In genomic region chr9:79617395-79617794, GRCh38 we compare ENCODE assay signal across 13 cellular contexts. TPM values are rescaled to one million over a fixed set of nuclear protein-coding genes. Genes with fewer than 3 reads are reported as not detected.
DNase-seq lines count a peak whose midpoint lies in the region; ATAC-seq, FAIRE-seq and TF ChIP-seq lines count a peak whose summit lies in the region.
"Had no signal": no experiment of that assay in that cellular context is flagged by ENCODE, and none has a peak within 500 bp of the region (broad histone marks: within the 10 kb centered on the region; RNA-seq: fewer than 3 reads in every experiment).

No MANE protein-coding gene starts in this region.

- no peak for TF ChIP-seq EP300 in HepG2 (IDR thresholded peaks at IDR 0.05; ENCODE audit: low read depth in 2 of 2, low read length in 2 of 2)
- no peak for TF ChIP-seq EP300 in HepG2 (CRISPR knock-in tag; IDR thresholded peaks at IDR 0.05; ENCODE audit: borderline replicate concordance)

- no peak overlapping the region for H3K4me3 ChIP-seq in right lobe of liver
- H3K4me3 ChIP-seq in HepG2 (replicated peaks in 1 of 3; ENCODE audit: insufficient read depth in 1 of 3, low read depth in 2 of 3, low read length in 3 of 3) = no peak overlapping the region
- H3K4me3 ChIP-seq in fibroblast of mammary gland (ENCODE audit: control insufficient read depth, low read depth, low read length) = no peak overlapping the region
- H3K4me3 ChIP-seq in neural progenitor cell = no peak overlapping the region
- H3K4me3 ChIP-seq: skin epidermis had no signal

- H3K27ac Mint-ChIP-seq in neural progenitor cell = no peak overlapping the region
- H3K27ac Mint-ChIP-seq in effector memory CD8-positive, alpha-beta T cell = peak overlapping the region in 1 of 2 donors; percentile 56
- H3K27ac Mint-ChIP-seq: activated naive CD8-positive, alpha-beta T cell treated with anti-CD3 and anti-CD28 coated beads, Interleukin-2, amount 10 ng/mL, durations not matched to agents 7 days and 5 days had no signal

- H3K27me3 ChIP-seq in right lobe of liver (no peaks in the 10 kb centered on the region), HepG2 (ENCODE audit: control insufficient read depth in 1 of 2, insufficient read depth in 2 of 2, low read length in 2 of 2) (no peaks in the 10 kb centered on the region), neural progenitor cell (no peaks in the 10 kb centered on the region)

- peaks cover 66% of the 10 kb centered on the region for H3K36me3 Mint-ChIP-seq in neural progenitor cell
- H3K36me3 Mint-ChIP-seq in effector memory CD8-positive, alpha-beta T cell (ENCODE audit: insufficient read depth) = peaks cover 4% of the 10 kb centered on the region

- H4K20me1 ChIP-seq in HepG2 (ENCODE audit: insufficient read depth, low read length) = no peaks in the 10 kb centered on the region
- H4K20me1 ChIP-seq in neural progenitor cell (ENCODE audit: low read depth) = peaks cover 100% of the 10 kb centered on the region

- H2AFZ ChIP-seq in HepG2 (ENCODE audit: low read length) (no peak overlapping the region), neural progenitor cell (replicated peaks) (no peak overlapping the region)

- H3K4me1 Mint-ChIP-seq in neural progenitor cell = peaks cover 64% of the 10 kb centered on the region
- H3K4me1 Mint-ChIP-seq in effector memory CD8-positive, alpha-beta T cell (ENCODE audit: low read depth in 2 of 2) = peaks cover 28 to 47% of the 10 kb centered on the region in 2 donors

- H3K27ac ChIP-seq in right lobe of liver = no peak overlapping the region
- no peak overlapping the region for H3K27ac ChIP-seq in HepG2 (ENCODE audit: extremely low read length, insufficient read depth, low read length)
- H3K27ac ChIP-seq in neural progenitor cell = peak overlapping the region; percentile 11
- H3K27ac ChIP-seq: skin epidermis had no signal

- TF ChIP-seq CTCF in right lobe of liver (IDR thresholded peaks at IDR 0.05) (no peak), HepG2 (CRISPR knock-in tag; IDR thresholded peaks at IDR 0.05) (no peak), fibroblast of mammary gland (conservative IDR thresholded peaks at IDR 0.05; ENCODE audit: control insufficient read depth, insufficient read depth, low read depth, low read length) (no peak), neural progenitor cell (IDR thresholded peaks at IDR 0.05) (no peak), GM10248 (IDR thresholded peaks at IDR 0.05; ENCODE audit: control extremely low read depth, extremely low read depth, low read depth, missing control alignments) (no peak)

- H3K36me3 ChIP-seq in right lobe of liver (no peaks in the 10 kb centered on the region), HepG2 (replicated peaks in 1 of 2; ENCODE audit: control insufficient read depth in 1 of 2, insufficient read depth in 2 of 2, low read length in 2 of 2) (no peaks in the 10 kb centered on the region), neural progenitor cell (peaks cover 7% of the 10 kb centered on the region)

- 60% methylated on average over 4 of the region's 4 CpGs for WGBS in right lobe of liver (ENCODE audit: insufficient coverage, low coverage, low lambda C conversion rate, missing lambda C conversion rate)
- 49% methylated on average over 4 of the region's 4 CpGs for WGBS in HepG2 (ENCODE audit: low lambda C conversion rate)

- no peaks in the 10 kb centered on the region for H3K9me3 ChIP-seq in right lobe of liver
- peaks cover 23% of the 10 kb centered on the region; the same call in 1 of the 2 replicates for H3K9me3 ChIP-seq in HepG2 (ENCODE audit: low read length)
- no peaks in the 10 kb centered on the region for H3K9me3 ChIP-seq in neural progenitor cell (ENCODE audit: low read depth)

- peak in 1 of 3 donors; percentile 48 for DNase-seq in right lobe of liver
- DNase-seq in HepG2 (ENCODE audit: low spot score) = no peak
- peak; percentile 76 for DNase-seq in fibroblast of mammary gland (ENCODE audit: low read depth)
- DNase-seq in neural progenitor cell (ENCODE audit: low spot score) = no peak
- no peak for DNase-seq in glomerular visceral epithelial cell (ENCODE audit: extremely low spot score)
- no peak for DNase-seq in effector memory CD8-positive, alpha-beta T cell
- no peak for DNase-seq in GM10248 (ENCODE audit: extremely low spot score)
- DNase-seq: activated naive CD8-positive, alpha-beta T cell treated with anti-CD3 and anti-CD28 coated beads, Interleukin-2, amount 10 ng/mL, durations not matched to agents 7 days and 5 days; NCI-H1092 treated with DMSO at 0.1 percent for 48 hours; NCI-H446 treated with DMSO at 0.1 percent for 48 hours; OCI-M1 had no signal

- POLR2A ChIA-PET in HepG2 (lab: Yijun Ruan, JAX) = no interaction called here
- POLR2A ChIA-PET in GM10248 (lab: Yijun Ruan, JAX) = interaction anchor here (0.7 kb wide), 1 partner anchor 38 kb away, joined by 5 read pairs; no protein-coding TSS in a partner anchor

- peaks cover 2% of the 10 kb centered on the region for H3K9me3 Mint-ChIP-seq in neural progenitor cell
- no peaks in the 10 kb centered on the region for H3K9me3 Mint-ChIP-seq in effector memory CD8-positive, alpha-beta T cell
- H3K9me3 Mint-ChIP-seq: activated naive CD8-positive, alpha-beta T cell treated with anti-CD3 and anti-CD28 coated beads, Interleukin-2, amount 10 ng/mL, durations not matched to agents 7 days and 5 days had no signal

- ATAC-seq in right lobe of liver (peak; percentile 38 to 56 (median 54)), HepG2 (no peak), esophagus mucosa (no peak)
- ATAC-seq in effector memory CD8-positive, alpha-beta T cell (replicated peaks) = no peak

- in situ Hi-C loops in HepG2 (cut with HindIII; ENCODE audit: extremely low pct_ligation_motif_present, low pct_unique_long_range_greater_than_20kb) = no loop called here

- TF ChIP-seq POLR2A in right lobe of liver (IDR thresholded peaks at IDR 0.05) (no peak), HepG2 (IDR thresholded peaks at IDR 0.05; ENCODE audit: insufficient read depth in 1 of 2, low read depth in 2 of 2, low read length in 2 of 2) (no peak)

- no TSS peak for BruUV-seq in HepG2 (replicated peaks; lab: Mats Ljungman, UMichigan)

- intact Hi-C loops in right lobe of liver (cut with DNase I) (no loop called here), HepG2 (cut with micrococcal nuclease; ENCODE audit: unreplicated experiment) (no loop called here)

- TF ChIP-seq RAD21 in HepG2 (CRISPR knock-in tag; IDR thresholded peaks at IDR 0.05) = no peak

- no peak for FAIRE-seq in HepG2 (lab: Jason Lieb, UNC)

- H3F3A ChIP-seq in neural progenitor cell (ENCODE audit: low read depth) = peaks cover 15% of the 10 kb centered on the region

- H3K4me2 ChIP-seq in HepG2 (ENCODE audit: low read depth, low read length) = no peak overlapping the region
- no peak overlapping the region for H3K4me2 ChIP-seq in neural progenitor cell

- H3K27me3 Mint-ChIP-seq in neural progenitor cell (ENCODE audit: insufficient read depth, low read depth) = no peaks in the 10 kb centered on the region
- no peaks in the 10 kb centered on the region for H3K27me3 Mint-ChIP-seq in effector memory CD8-positive, alpha-beta T cell
- H3K27me3 Mint-ChIP-seq: activated naive CD8-positive, alpha-beta T cell treated with anti-CD3 and anti-CD28 coated beads, Interleukin-2, amount 10 ng/mL, durations not matched to agents 7 days and 5 days had no signal

- H3K9ac ChIP-seq in HepG2 (ENCODE audit: insufficient read depth, low read depth, low read length) (no peak overlapping the region), neural progenitor cell (no peak overlapping the region)

- no peak overlapping the region for H3K4me3 Mint-ChIP-seq in neural progenitor cell
- H3K4me3 Mint-ChIP-seq in effector memory CD8-positive, alpha-beta T cell = no peak overlapping the region
- H3K4me3 Mint-ChIP-seq: activated naive CD8-positive, alpha-beta T cell treated with anti-CD3 and anti-CD28 coated beads, Interleukin-2, amount 10 ng/mL, durations not matched to agents 7 days and 5 days had no signal

- CTCF ChIA-PET in HepG2 (lab: Yijun Ruan, JAX; ENCODE audit: low intra/inter-chr PET ratio, low total read pairs) (no interaction called here), GM10248 (lab: Yijun Ruan, JAX) (interaction anchor here (1.1 to 1.3 kb wide), 2 partner anchors 16 to 30 kb away, joined by 3 read pairs; no protein-coding TSS in a partner anchor)

- H3K79me2 ChIP-seq in HepG2 (ENCODE audit: insufficient read depth, low read length) (no peaks in the 10 kb centered on the region), neural progenitor cell (ENCODE audit: low read depth) (peaks cover 100% of the 10 kb centered on the region)

- H3K4me1 ChIP-seq in right lobe of liver (no peaks in the 10 kb centered on the region), HepG2 (ENCODE audit: insufficient read depth, low read length) (no peaks in the 10 kb centered on the region), neural progenitor cell (peaks cover 90% of the 10 kb centered on the region)

TF ChIP-seq in HepG2, 621 proteins besides CTCF, POLR2A, EP300 and RAD21:
- TF ChIP-seq GABPA (IDR thresholded peaks at IDR 0.05; ENCODE audit: low read depth, low read length) = no peak
- TF ChIP-seq GABPA (CRISPR knock-in tag; IDR thresholded peaks at IDR 0.05; ENCODE audit: low read depth) = no peak
- TF ChIP-seq ZNF44 (CRISPR knock-in tag; IDR thresholded peaks at IDR 0.05) = no peak
TF ChIP-seq in HepG2: peak in this region for 0.

RNA-seq across cellular contexts. Expression of gene TLE4, which starts 45.6 kb away (rescaled TPM):
- total RNA-seq in right lobe of liver (1 to 10 TPM; 2.9 to 8.3 (median 5.7) TPM), HepG2 (2016; rRNA removed; fragmentation: Illumina TruSeq; extraction: Trizol) (0.94 and 2.0 TPM in 2 replicates), neural progenitor cell (ENCODE audit: low replicate concordance) (236 and 265 TPM in 2 replicates), esophagus mucosa (30.4 TPM)
- total RNA-seq in HepG2 (2016; cell fraction: cytosol; rRNA removed; fragmentation: Illumina TruSeq; extraction: Trizol; ENCODE audit: low read depth) = 0.71 and 1.3 TPM in 2 replicates
- 1.0 and 1.9 TPM in 2 replicates for total RNA-seq in HepG2 (2016; cell fraction: insoluble cytoplasmic fraction; rRNA removed; fragmentation: Illumina TruSeq; extraction: Trizol)
- total RNA-seq in HepG2 (2016; cell fraction: membrane; rRNA removed; fragmentation: Illumina TruSeq; extraction: Trizol) = 0.96 and 1.1 TPM in 2 replicates
- total RNA-seq in HepG2 (2016; cell fraction: nucleus; rRNA removed; fragmentation: Illumina TruSeq; extraction: Trizol) = 3.1 and 5.0 TPM in 2 replicates
- 2.3 and 2.9 TPM in 2 replicates for polyA plus RNA-seq in HepG2 (2011; rRNA removed)
- 1.8 and 2.0 TPM in 2 replicates for polyA plus RNA-seq in HepG2 (2011; cell fraction: cytosol; rRNA removed)
- polyA plus RNA-seq in HepG2 (2011; cell fraction: nucleus; rRNA removed) = 3.7 and 4.2 TPM in 2 replicates
- polyA plus RNA-seq in HepG2 (2012) = 0.58 and 1.0 TPM in 2 replicates
- polyA plus RNA-seq in HepG2 (2016; cell fraction: cytosol; fragmentation: Illumina TruSeq; extraction: Trizol; ENCODE audit: low read depth) = 0.06 and 0.07 TPM in 2 replicates
- polyA plus RNA-seq in HepG2 (2016; cell fraction: insoluble cytoplasmic fraction; fragmentation: Illumina TruSeq; extraction: Trizol; ENCODE audit: low read depth) = 0.97 and 1.4 TPM in 2 replicates
- 0.12 and 0.19 TPM in 2 replicates for polyA plus RNA-seq in HepG2 (2016; cell fraction: membrane; fragmentation: Illumina TruSeq; extraction: Trizol; ENCODE audit: low read depth)
- 1.5 and 2.1 TPM in 2 replicates for polyA plus RNA-seq in HepG2 (2016; cell fraction: nucleus; fragmentation: Illumina TruSeq; extraction: Trizol; ENCODE audit: insufficient read depth, low read depth)
- 3.7 and 8.5 TPM in 2 replicates for polyA minus RNA-seq in HepG2 (2011; rRNA and poly(A)+ RNA removed; ENCODE audit: low replicate concordance)
- 2.8 and 3.2 TPM in 2 replicates for polyA minus RNA-seq in HepG2 (2011; cell fraction: cytosol; rRNA and poly(A)+ RNA removed)
- polyA minus RNA-seq in HepG2 (2011; cell fraction: nucleus; rRNA and poly(A)+ RNA removed) = 14.2 and 18.7 TPM in 2 replicates

Comparison
In these comparisons a context has a peak if more than half of its experiments do, and no peak if none do; other contexts are left out.
1. ATAC-seq: peak in right lobe of liver (4 of 4); none in HepG2 (single experiment), esophagus mucosa (single experiment) and effector memory CD8-positive, alpha-beta T cell (single experiment).